Comparison of ENCODE assay signal across 15 cellular contexts in the genomic region with DNA sequence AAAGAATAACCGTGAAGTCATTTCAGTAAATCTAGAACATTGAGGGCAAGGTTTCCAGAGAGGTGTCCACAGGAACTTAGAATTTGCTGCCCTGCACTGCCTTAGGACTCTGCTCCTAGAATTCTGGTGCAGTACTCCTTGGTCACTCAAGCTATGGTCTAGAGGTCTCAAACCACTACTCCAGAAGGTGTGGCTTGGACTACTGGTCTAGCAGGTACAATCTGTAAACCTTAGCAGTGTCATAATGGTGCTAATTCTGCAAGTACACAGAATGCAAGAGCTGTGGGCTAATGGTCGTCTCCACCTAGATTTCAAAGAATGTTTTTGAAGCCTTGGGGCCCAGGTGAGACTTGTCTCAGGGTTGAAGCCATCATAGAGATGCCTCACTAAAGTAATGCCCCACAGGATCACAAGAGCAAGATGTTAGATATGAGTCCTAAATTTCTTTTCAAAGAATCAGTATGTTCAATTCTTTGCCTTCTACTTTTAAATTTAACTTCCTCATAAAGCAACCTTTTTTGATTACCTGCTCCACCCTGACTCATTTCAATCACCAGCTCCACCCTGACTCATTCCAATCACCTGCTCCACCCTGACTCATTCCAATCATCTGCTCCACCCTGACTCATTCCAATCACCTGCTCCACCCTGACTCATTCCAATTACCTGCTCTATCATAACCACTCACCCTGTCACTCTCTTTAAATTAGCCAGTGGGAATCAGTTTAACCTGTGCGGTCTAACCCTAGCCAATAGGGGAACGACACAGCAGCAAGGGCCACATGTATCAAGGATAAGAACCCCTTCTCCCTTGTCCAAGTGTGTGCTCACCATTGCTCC.
DNase-seq lines count a peak whose midpoint lies in the region; ATAC-seq, FAIRE-seq and TF ChIP-seq lines count a peak whose summit lies in the region.
"Had no signal": no experiment of that assay in that cellular context is flagged by ENCODE, and none has a peak within 500 bp of the region (broad histone marks: within the 10 kb centered on the region; RNA-seq: fewer than 3 reads in every experiment).

No MANE protein-coding gene starts in this region.

- H3K36me3 ChIP-seq in small intestine (ENCODE audit: control insufficient read depth in 2 of 2, insufficient read depth in 2 of 2, low read length in 2 of 2) (no peaks in the 10 kb centered on the region), Karpas-422 (ENCODE audit: insufficient read depth, low read length) (no peaks in the 10 kb centered on the region)
- H3K36me3 ChIP-seq: pancreas, spleen, thoracic aorta had no signal

- H3K27me3 ChIP-seq in small intestine (ENCODE audit: control insufficient read depth in 2 of 2, insufficient read depth in 2 of 2, low read length in 2 of 2) = no peaks in the 10 kb centered on the region
- H3K27me3 ChIP-seq in Karpas-422 (ENCODE audit: low read length) = no peaks in the 10 kb centered on the region
- H3K27me3 ChIP-seq: spleen had no signal

- no peaks in the 10 kb centered on the region for H3K9me3 ChIP-seq in small intestine (ENCODE audit: control insufficient read depth, low read depth)
- H3K9me3 ChIP-seq in Karpas-422 (ENCODE audit: low read length) = peaks cover 29% of the 10 kb centered on the region
- H3K9me3 ChIP-seq: pancreas, spleen, thoracic aorta had no signal

- FAIRE-seq in small intestine (lab: Jason Lieb, UNC) = no peak
- FAIRE-seq: pancreas had no signal

- 63 to 79% (median 73%) methylated on average over 4 of the region's 4 CpGs for WGBS in small intestine, 3 donors

- POLR2A ChIA-PET in activated CD8-positive, alpha-beta T cell treated with anti-CD3 and anti-CD28 coated beads for 36 hours (lab: Charles Lee) = no interaction called here
- POLR2A ChIA-PET in activated CD8-positive, alpha-beta T cell treated with anti-CD3 and anti-CD28 coated beads, Interleukin-2, amount 10 ng/mL, durations not matched to agents 7 days and 5 days (lab: Charles Lee) = no interaction called here

- H3K4me1 Mint-ChIP-seq in activated CD8-positive, alpha-beta T cell treated with anti-CD3 and anti-CD28 coated beads for 36 hours (ENCODE audit: low read depth) = peaks cover 4% of the 10 kb centered on the region
- H3K4me1 Mint-ChIP-seq in activated CD8-positive, alpha-beta T cell treated with anti-CD3 and anti-CD28 coated beads, Interleukin-2, amount 10 ng/mL, durations not matched to agents 7 days and 5 days (ENCODE audit: low read depth) = no peaks in the 10 kb centered on the region

- H4K20me1 ChIP-seq in Karpas-422 (ENCODE audit: insufficient read depth, low read depth, low read length) = no peaks in the 10 kb centered on the region

- H3K9ac ChIP-seq in Karpas-422 (ENCODE audit: low read length) = no peak overlapping the region

- H3K4me1 ChIP-seq in small intestine (ENCODE audit: control insufficient read depth in 2 of 2, insufficient read depth in 1 of 2, low read depth in 1 of 2, low read length in 1 of 2) = no peaks in the 10 kb centered on the region
- no peaks in the 10 kb centered on the region for H3K4me1 ChIP-seq in Karpas-422 (ENCODE audit: low read length)
- H3K4me1 ChIP-seq: pancreas, spleen had no signal

- H2AFZ ChIP-seq in Karpas-422 (ENCODE audit: low read length) = no peak overlapping the region

- peak; percentile 42 for DNase-seq in activated CD8-positive, alpha-beta T cell treated with anti-CD3 and anti-CD28 coated beads for 36 hours
- DNase-seq in activated CD8-positive, alpha-beta T cell treated with anti-CD3 and anti-CD28 coated beads, Interleukin-2, amount 10 ng/mL, durations not matched to agents 7 days and 5 days = no peak
- DNase-seq in HT-29 (ENCODE audit: low spot score) (peak; percentile 81), epithelial cell of esophagus (ENCODE audit: low read depth) (peak; percentile 96), small intestine (peak; percentile 25), Karpas-422 (no peak)
- DNase-seq: NCI-H2081 treated with DMSO at 0.1 percent for 48 hours, pancreas, RPMI8226, spleen, T-cell had no signal

- no peak overlapping the region for H3K27ac ChIP-seq in small intestine (ENCODE audit: low read depth in 1 of 2, low read length in 1 of 2)
- no peak overlapping the region for H3K27ac ChIP-seq in Karpas-422 (ENCODE audit: low read length)
- H3K27ac ChIP-seq: pancreas, spleen, thoracic aorta had no signal

- H3K4me3 Mint-ChIP-seq in activated CD8-positive, alpha-beta T cell treated with anti-CD3 and anti-CD28 coated beads for 36 hours = no peak overlapping the region
- H3K4me3 Mint-ChIP-seq in activated CD8-positive, alpha-beta T cell treated with anti-CD3 and anti-CD28 coated beads, Interleukin-2, amount 10 ng/mL, durations not matched to agents 7 days and 5 days = no peak overlapping the region
- H3K4me3 Mint-ChIP-seq: WTC11 had no signal

- H3K4me3 ChIP-seq in epithelial cell of esophagus (ENCODE audit: low read length) = no peak overlapping the region
- H3K4me3 ChIP-seq in small intestine (ENCODE audit: low read depth in 1 of 2, low read length in 2 of 2) = no peak overlapping the region
- H3K4me3 ChIP-seq in Karpas-422 (ENCODE audit: low read length) = no peak overlapping the region
- H3K4me3 ChIP-seq: pancreas, spleen, thoracic aorta had no signal

- no peaks in the 10 kb centered on the region for H3K9me2 ChIP-seq in Karpas-422 (replicated peaks; ENCODE audit: insufficient read depth, low read length)

- no peak overlapping the region for H3K4me2 ChIP-seq in Karpas-422 (ENCODE audit: low read depth, low read length, poor library complexity, severe bottlenecking)

- H3K36me3 Mint-ChIP-seq in activated CD8-positive, alpha-beta T cell treated with anti-CD3 and anti-CD28 coated beads for 36 hours (ENCODE audit: low read depth) = no peaks in the 10 kb centered on the region
- no peaks in the 10 kb centered on the region for H3K36me3 Mint-ChIP-seq in activated CD8-positive, alpha-beta T cell treated with anti-CD3 and anti-CD28 coated beads, Interleukin-2, amount 10 ng/mL, durations not matched to agents 7 days and 5 days (ENCODE audit: low read depth)
- H3K36me3 Mint-ChIP-seq: T-cell, WTC11 had no signal

- no peaks in the 10 kb centered on the region for H3K27me3 Mint-ChIP-seq in activated CD8-positive, alpha-beta T cell treated with anti-CD3 and anti-CD28 coated beads for 36 hours
- no peaks in the 10 kb centered on the region for H3K27me3 Mint-ChIP-seq in activated CD8-positive, alpha-beta T cell treated with anti-CD3 and anti-CD28 coated beads, Interleukin-2, amount 10 ng/mL, durations not matched to agents 7 days and 5 days (ENCODE audit: low read depth)
- H3K27me3 Mint-ChIP-seq: T-cell had no signal

- ATAC-seq in activated CD8-positive, alpha-beta T cell treated with anti-CD3 and anti-CD28 coated beads for 36 hours = peak; percentile 72
- no peak for ATAC-seq in activated CD8-positive, alpha-beta T cell treated with anti-CD3 and anti-CD28 coated beads, Interleukin-2, amount 10 ng/mL, durations not matched to agents 7 days and 5 days
- ATAC-seq in GM21390 (IDR thresholded peaks at IDR 0.05; ENCODE audit: unreplicated experiment) (no peak), GM19397 (IDR thresholded peaks at IDR 0.05; ENCODE audit: unreplicated experiment) (no peak)
- ATAC-seq: pancreas, T-cell, WTC11 had no signal

- TF ChIP-seq CTCF in activated CD8-positive, alpha-beta T cell treated with anti-CD3 and anti-CD28 coated beads for 36 hours (IDR thresholded peaks at IDR 0.05) = no peak
- TF ChIP-seq CTCF in epithelial cell of esophagus (IDR thresholded peaks at IDR 0.05; ENCODE audit: insufficient read depth, low read depth, low read length, missing control alignments) = no peak

- intact Hi-C loops in activated CD8-positive, alpha-beta T cell treated with anti-CD3 and anti-CD28 coated beads for 36 hours (cut with micrococcal nuclease) = no loop called here

- H3K79me2 ChIP-seq in Karpas-422 (ENCODE audit: low read length) = no peaks in the 10 kb centered on the region

- CTCF ChIA-PET in activated CD8-positive, alpha-beta T cell treated with anti-CD3 and anti-CD28 coated beads for 36 hours (lab: Charles Lee) = no interaction called here
- CTCF ChIA-PET in activated CD8-positive, alpha-beta T cell treated with anti-CD3 and anti-CD28 coated beads, Interleukin-2, amount 10 ng/mL, durations not matched to agents 7 days and 5 days (lab: Charles Lee) = no interaction called here

- no peaks in the 10 kb centered on the region for H3K9me3 Mint-ChIP-seq in activated CD8-positive, alpha-beta T cell treated with anti-CD3 and anti-CD28 coated beads for 36 hours
- no peaks in the 10 kb centered on the region for H3K9me3 Mint-ChIP-seq in activated CD8-positive, alpha-beta T cell treated with anti-CD3 and anti-CD28 coated beads, Interleukin-2, amount 10 ng/mL, durations not matched to agents 7 days and 5 days (ENCODE audit: insufficient read depth)
- H3K9me3 Mint-ChIP-seq: T-cell had no signal

- no peak overlapping the region for H3K27ac Mint-ChIP-seq in activated CD8-positive, alpha-beta T cell treated with anti-CD3 and anti-CD28 coated beads for 36 hours
- no peak overlapping the region for H3K27ac Mint-ChIP-seq in activated CD8-positive, alpha-beta T cell treated with anti-CD3 and anti-CD28 coated beads, Interleukin-2, amount 10 ng/mL, durations not matched to agents 7 days and 5 days
- H3K27ac Mint-ChIP-seq: WTC11 had no signal

Comparison
In these comparisons a context has a peak if more than half of its experiments do, and no peak if none do; other contexts are left out.
1. DNase-seq: peak in activated CD8-positive, alpha-beta T cell treated with anti-CD3 and anti-CD28 coated beads for 36 hours (single experiment), HT-29 (single experiment), epithelial cell of esophagus (single experiment) and small intestine (single experiment); none in activated CD8-positive, alpha-beta T cell treated with anti-CD3 and anti-CD28 coated beads, Interleukin-2, amount 10 ng/mL, durations not matched to agents 7 days and 5 days (single experiment) and Karpas-422 (single experiment).